2 cellular contexts compared by ENCODE assay signal in the genomic region with DNA sequence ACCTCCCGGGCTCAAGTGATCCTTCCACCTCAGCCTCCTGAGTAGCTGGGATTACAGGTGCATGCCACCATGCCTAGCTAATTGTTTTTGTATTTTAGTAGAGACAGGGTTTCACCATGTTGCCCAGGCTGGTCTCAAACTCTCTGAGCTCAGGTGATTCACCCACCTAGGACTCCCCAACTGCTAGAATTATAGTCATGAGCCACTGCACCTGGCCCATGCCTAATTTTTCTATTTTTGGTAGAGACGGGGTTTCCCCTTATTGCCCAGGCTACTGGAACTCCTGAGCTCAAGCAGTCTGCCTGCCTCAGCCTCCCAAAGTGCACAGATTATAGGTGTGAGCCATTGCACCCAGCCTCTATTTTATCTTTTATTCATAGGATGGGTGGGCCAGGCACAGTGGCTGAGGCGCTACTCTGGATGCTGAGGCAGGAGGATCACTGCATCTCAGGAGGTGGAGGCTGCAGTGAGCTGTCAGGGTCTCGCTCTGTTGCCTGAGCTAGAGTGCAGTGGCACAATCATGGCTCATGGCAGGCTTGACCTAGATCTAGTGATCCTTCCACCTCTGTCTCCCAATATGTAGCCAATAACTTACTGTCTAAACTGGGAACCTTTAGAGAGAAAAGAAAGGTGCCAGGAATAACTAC.
TF ChIP-seq lines count a peak whose summit lies in the region.

No MANE protein-coding gene starts in this region.

TF ChIP-seq in SK-N-SH treated with all-trans-retinoic acid at 6 μM for 48 hours, 23 proteins besides CTCF, POLR2A, EP300 and RAD21 (continued from another document):
- TF ChIP-seq, protein P1, sequence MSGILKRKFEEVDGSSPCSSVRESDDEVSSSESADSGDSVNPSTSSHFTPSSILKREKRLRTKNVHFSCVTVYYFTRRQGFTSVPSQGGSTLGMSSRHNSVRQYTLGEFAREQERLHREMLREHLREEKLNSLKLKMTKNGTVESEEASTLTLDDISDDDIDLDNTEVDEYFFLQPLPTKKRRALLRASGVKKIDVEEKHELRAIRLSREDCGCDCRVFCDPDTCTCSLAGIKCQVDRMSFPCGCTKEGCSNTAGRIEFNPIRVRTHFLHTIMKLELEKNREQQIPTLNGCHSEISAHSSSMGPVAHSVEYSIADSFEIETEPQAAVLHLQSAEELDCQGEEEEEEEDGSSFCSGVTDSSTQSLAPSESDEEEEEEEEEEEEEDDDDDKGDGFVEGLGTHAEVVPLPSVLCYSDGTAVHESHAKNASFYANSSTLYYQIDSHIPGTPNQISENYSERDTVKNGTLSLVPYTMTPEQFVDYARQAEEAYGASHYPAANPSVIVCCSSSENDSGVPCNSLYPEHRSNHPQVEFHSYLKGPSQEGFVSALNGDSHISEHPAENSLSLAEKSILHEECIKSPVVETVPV (CRISPR knock-in tag; IDR thresholded peaks at IDR 0.05) = no peak
- TF ChIP-seq TOX (CRISPR knock-in tag; IDR thresholded peaks at IDR 0.05; ENCODE audit: borderline replicate concordance) (no peak), BACH2 (CRISPR knock-in tag; IDR thresholded peaks at IDR 0.05; ENCODE audit: borderline replicate concordance) (no peak), ISL1 (CRISPR knock-in tag; IDR thresholded peaks at IDR 0.05) (no peak), ZFP3 (CRISPR knock-in tag; IDR thresholded peaks at IDR 0.05) (no peak), ZNF565 (CRISPR knock-in tag; conservative IDR thresholded peaks at IDR 0.05; ENCODE audit: low read depth) (no peak), ESRRG (CRISPR knock-in tag; IDR thresholded peaks at IDR 0.05) (no peak), ARNTL (CRISPR knock-in tag; IDR thresholded peaks at IDR 0.05; ENCODE audit: borderline replicate concordance, low read depth) (no peak), PPARA (CRISPR knock-in tag; IDR thresholded peaks at IDR 0.05; ENCODE audit: borderline replicate concordance) (no peak), CSDC2 (CRISPR knock-in tag; IDR thresholded peaks at IDR 0.05) (no peak), ZNF8 (CRISPR knock-in tag; IDR thresholded peaks at IDR 0.05) (no peak)
- TF ChIP-seq, protein P2, sequence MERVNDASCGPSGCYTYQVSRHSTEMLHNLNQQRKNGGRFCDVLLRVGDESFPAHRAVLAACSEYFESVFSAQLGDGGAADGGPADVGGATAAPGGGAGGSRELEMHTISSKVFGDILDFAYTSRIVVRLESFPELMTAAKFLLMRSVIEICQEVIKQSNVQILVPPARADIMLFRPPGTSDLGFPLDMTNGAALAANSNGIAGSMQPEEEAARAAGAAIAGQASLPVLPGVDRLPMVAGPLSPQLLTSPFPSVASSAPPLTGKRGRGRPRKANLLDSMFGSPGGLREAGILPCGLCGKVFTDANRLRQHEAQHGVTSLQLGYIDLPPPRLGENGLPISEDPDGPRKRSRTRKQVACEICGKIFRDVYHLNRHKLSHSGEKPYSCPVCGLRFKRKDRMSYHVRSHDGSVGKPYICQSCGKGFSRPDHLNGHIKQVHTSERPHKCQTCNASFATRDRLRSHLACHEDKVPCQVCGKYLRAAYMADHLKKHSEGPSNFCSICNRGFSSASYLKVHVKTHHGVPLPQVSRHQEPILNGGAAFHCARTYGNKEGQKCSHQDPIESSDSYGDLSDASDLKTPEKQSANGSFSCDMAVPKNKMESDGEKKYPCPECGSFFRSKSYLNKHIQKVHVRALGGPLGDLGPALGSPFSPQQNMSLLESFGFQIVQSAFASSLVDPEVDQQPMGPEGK (CRISPR knock-in tag; IDR thresholded peaks at IDR 0.05; ENCODE audit: borderline replicate concordance) = no peak
- TF ChIP-seq, protein P3, sequence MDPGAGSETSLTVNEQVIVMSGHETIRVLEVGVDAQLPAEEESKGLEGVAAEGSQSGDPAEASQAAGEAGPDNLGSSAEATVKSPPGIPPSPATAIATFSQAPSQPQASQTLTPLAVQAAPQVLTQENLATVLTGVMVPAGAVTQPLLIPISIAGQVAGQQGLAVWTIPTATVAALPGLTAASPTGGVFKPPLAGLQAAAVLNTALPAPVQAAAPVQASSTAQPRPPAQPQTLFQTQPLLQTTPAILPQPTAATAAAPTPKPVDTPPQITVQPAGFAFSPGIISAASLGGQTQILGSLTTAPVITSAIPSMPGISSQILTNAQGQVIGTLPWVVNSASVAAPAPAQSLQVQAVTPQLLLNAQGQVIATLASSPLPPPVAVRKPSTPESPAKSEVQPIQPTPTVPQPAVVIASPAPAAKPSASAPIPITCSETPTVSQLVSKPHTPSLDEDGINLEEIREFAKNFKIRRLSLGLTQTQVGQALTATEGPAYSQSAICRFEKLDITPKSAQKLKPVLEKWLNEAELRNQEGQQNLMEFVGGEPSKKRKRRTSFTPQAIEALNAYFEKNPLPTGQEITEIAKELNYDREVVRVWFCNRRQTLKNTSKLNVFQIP (CRISPR knock-in tag; IDR thresholded peaks at IDR 0.05; ENCODE audit: borderline replicate concordance, low read depth) = no peak
- TF ChIP-seq, protein P4, sequence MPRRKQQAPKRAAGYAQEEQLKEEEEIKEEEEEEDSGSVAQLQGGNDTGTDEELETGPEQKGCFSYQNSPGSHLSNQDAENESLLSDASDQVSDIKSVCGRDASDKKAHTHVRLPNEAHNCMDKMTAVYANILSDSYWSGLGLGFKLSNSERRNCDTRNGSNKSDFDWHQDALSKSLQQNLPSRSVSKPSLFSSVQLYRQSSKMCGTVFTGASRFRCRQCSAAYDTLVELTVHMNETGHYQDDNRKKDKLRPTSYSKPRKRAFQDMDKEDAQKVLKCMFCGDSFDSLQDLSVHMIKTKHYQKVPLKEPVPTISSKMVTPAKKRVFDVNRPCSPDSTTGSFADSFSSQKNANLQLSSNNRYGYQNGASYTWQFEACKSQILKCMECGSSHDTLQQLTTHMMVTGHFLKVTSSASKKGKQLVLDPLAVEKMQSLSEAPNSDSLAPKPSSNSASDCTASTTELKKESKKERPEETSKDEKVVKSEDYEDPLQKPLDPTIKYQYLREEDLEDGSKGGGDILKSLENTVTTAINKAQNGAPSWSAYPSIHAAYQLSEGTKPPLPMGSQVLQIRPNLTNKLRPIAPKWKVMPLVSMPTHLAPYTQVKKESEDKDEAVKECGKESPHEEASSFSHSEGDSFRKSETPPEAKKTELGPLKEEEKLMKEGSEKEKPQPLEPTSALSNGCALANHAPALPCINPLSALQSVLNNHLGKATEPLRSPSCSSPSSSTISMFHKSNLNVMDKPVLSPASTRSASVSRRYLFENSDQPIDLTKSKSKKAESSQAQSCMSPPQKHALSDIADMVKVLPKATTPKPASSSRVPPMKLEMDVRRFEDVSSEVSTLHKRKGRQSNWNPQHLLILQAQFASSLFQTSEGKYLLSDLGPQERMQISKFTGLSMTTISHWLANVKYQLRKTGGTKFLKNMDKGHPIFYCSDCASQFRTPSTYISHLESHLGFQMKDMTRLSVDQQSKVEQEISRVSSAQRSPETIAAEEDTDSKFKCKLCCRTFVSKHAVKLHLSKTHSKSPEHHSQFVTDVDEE (CRISPR knock-in tag; IDR thresholded peaks at IDR 0.05) = no peak

TF ChIP-seq in SK-N-SH, 30 proteins besides CTCF, POLR2A, EP300 and RAD21 (continued from another document):
- TF ChIP-seq, protein P5, sequence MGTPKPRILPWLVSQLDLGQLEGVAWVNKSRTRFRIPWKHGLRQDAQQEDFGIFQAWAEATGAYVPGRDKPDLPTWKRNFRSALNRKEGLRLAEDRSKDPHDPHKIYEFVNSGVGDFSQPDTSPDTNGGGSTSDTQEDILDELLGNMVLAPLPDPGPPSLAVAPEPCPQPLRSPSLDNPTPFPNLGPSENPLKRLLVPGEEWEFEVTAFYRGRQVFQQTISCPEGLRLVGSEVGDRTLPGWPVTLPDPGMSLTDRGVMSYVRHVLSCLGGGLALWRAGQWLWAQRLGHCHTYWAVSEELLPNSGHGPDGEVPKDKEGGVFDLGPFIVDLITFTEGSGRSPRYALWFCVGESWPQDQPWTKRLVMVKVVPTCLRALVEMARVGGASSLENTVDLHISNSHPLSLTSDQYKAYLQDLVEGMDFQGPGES (IDR thresholded peaks at IDR 0.05; ENCODE audit: low read depth, low read length) = no peak
- TF ChIP-seq NRF1 (IDR thresholded peaks at IDR 0.05; ENCODE audit: low read depth, low read length) = no peak
- no peak for TF ChIP-seq SMC3 (IDR thresholded peaks at IDR 0.05; ENCODE audit: low read depth, low read length)
